In the genomic region with DNA sequence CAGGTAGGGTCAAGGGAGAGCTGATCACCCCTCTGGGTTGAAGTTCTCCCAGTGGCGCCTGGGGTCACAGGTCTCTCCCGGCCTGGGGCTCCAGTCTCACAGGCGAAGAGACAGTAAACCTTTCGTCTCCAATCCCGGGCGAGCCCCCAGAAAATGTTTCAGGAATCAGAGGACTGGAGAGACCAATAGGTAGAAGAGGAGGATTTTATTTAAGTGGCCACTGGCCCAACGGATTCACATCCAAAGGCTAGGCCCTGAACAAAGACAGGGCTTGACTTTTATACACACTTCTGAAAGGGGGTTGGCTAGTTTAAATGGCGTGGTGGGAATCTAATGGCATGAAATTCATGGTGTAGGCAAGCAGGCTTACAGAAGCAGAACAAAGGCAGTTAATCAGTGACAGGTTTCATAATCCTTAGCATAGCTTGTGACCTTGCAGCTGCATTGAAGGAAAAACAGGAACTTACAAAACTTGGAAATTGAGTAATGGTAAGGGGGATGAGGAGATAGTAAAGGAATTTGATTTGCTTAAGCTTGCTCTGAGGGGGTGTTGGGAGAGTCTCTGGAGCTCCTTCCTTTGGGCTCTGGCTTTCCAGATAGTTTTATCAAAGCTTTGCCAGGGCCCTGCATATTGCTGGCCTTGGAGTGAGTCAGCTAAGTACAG, we compare ENCODE assay signal across 1 cellular context.
TF ChIP-seq lines count a peak whose summit lies in the region.

No MANE protein-coding gene starts in this region.

TF ChIP-seq in HepG2, 621 proteins besides CTCF, POLR2A, EP300 and RAD21 (continued from another document and continues in another):
- TF ChIP-seq ZNF800 (CRISPR knock-in tag; IDR thresholded peaks at IDR 0.05) (peak; percentile 40; the same call in 1 of the 2 replicates), ZNF543 (CRISPR knock-in tag; IDR thresholded peaks at IDR 0.05) (no peak), HOMEZ (CRISPR knock-in tag; IDR thresholded peaks at IDR 0.05; ENCODE audit: low read depth) (peak; percentile 94), ZNF879 (CRISPR knock-in tag; IDR thresholded peaks at IDR 0.05) (no peak), JUN (CRISPR knock-in tag; IDR thresholded peaks at IDR 0.05) (peak; percentile 94), JDP2 (CRISPR knock-in tag; IDR thresholded peaks at IDR 0.05; ENCODE audit: borderline replicate concordance) (no peak; the same call in 1 of the 2 replicates), NONO (IDR thresholded peaks at IDR 0.05) (no peak), NONO (CRISPR knock-in tag; conservative IDR thresholded peaks at IDR 0.05) (0 out of 2 replicates have a peak, but pooled peaks have one; percentile 59), NFYB (CRISPR knock-in tag; IDR thresholded peaks at IDR 0.05) (peak; percentile 61), ZSCAN30 (CRISPR knock-in tag; IDR thresholded peaks at IDR 0.05) (no peak), KAT7 (CRISPR knock-in tag; IDR thresholded peaks at IDR 0.05; ENCODE audit: borderline replicate concordance) (no peak; the same call in 1 of the 2 replicates), ZNF335 (CRISPR knock-in tag; IDR thresholded peaks at IDR 0.05) (peak; percentile 32; the same call in 1 of the 2 replicates), YEATS2 (CRISPR knock-in tag; IDR thresholded peaks at IDR 0.05; ENCODE audit: borderline replicate concordance) (peak; percentile 33; the same call in 1 of the 2 replicates), ZNF230 (CRISPR knock-in tag; IDR thresholded peaks at IDR 0.05) (no peak), ZNF350 (CRISPR knock-in tag; IDR thresholded peaks at IDR 0.05; ENCODE audit: borderline replicate concordance, low read depth) (peak; percentile 46; the same call in 1 of the 2 replicates), NFKBIZ (CRISPR knock-in tag; IDR thresholded peaks at IDR 0.05) (peak; percentile 71; the same call in 1 of the 2 replicates), ZSCAN21 (CRISPR knock-in tag; IDR thresholded peaks at IDR 0.05; ENCODE audit: borderline replicate concordance) (no peak), ZNF720 (CRISPR knock-in tag; IDR thresholded peaks at IDR 0.05) (no peak), IRF2 (CRISPR knock-in tag; IDR thresholded peaks at IDR 0.05) (peak; percentile 94), ZNF850 (CRISPR knock-in tag; conservative IDR thresholded peaks at IDR 0.05) (no peak), KMT2A (CRISPR knock-in tag; IDR thresholded peaks at IDR 0.05) (peak; percentile 56; the same call in 1 of the 2 replicates), GABPB1 (CRISPR knock-in tag; IDR thresholded peaks at IDR 0.05) (peak; percentile 48; the same call in 1 of the 2 replicates), ZNF891 (CRISPR knock-in tag; IDR thresholded peaks at IDR 0.05) (no peak), ATF4 (CRISPR knock-in tag; IDR thresholded peaks at IDR 0.05) (peak in 1 of 2 experiments; percentile 88; a peak in 2 of 4 replicates), SUZ12 (IDR thresholded peaks at IDR 0.05; ENCODE audit: low read depth, low read length) (no peak), ZNF670 (CRISPR knock-in tag; IDR thresholded peaks at IDR 0.05; ENCODE audit: borderline replicate concordance) (no peak; the same call in 1 of the 2 replicates), AHDC1 (CRISPR knock-in tag; IDR thresholded peaks at IDR 0.05; ENCODE audit: borderline replicate concordance) (peak; percentile 65), HDAC2 (CRISPR knock-in tag; IDR thresholded peaks at IDR 0.05) (peak; percentile 90), ZNF772 (CRISPR knock-in tag; IDR thresholded peaks at IDR 0.05) (peak; percentile 54; the same call in 1 of the 2 replicates), ZBTB7B (CRISPR knock-in tag; IDR thresholded peaks at IDR 0.05) (peak; percentile 16; the same call in 1 of the 2 replicates), ZNF367 (CRISPR knock-in tag; IDR thresholded peaks at IDR 0.05; ENCODE audit: borderline replicate concordance) (no peak)
- TF ChIP-seq, protein P1, sequence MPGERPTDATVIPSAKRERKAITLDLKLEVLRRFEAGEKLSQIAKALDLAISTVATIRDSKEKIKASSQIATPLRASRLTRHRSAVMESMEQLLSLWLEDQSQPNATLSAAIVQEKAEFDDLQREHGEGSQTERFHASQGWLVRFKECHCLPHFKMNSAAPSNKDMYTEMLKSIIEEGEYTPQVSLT (CRISPR knock-in tag; IDR thresholded peaks at IDR 0.05; ENCODE audit: borderline replicate concordance, low read depth), result no peak; the same call in 1 of the 2 replicates
- TF ChIP-seq, protein P2, sequence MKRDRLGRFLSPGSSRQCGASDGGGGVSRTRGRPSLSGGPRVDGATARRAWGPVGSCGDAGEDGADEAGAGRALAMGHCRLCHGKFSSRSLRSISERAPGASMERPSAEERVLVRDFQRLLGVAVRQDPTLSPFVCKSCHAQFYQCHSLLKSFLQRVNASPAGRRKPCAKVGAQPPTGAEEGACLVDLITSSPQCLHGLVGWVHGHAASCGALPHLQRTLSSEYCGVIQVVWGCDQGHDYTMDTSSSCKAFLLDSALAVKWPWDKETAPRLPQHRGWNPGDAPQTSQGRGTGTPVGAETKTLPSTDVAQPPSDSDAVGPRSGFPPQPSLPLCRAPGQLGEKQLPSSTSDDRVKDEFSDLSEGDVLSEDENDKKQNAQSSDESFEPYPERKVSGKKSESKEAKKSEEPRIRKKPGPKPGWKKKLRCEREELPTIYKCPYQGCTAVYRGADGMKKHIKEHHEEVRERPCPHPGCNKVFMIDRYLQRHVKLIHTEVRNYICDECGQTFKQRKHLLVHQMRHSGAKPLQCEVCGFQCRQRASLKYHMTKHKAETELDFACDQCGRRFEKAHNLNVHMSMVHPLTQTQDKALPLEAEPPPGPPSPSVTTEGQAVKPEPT (CRISPR knock-in tag; IDR thresholded peaks at IDR 0.05; ENCODE audit: low read depth), result no peak
- TF ChIP-seq, protein P3, sequence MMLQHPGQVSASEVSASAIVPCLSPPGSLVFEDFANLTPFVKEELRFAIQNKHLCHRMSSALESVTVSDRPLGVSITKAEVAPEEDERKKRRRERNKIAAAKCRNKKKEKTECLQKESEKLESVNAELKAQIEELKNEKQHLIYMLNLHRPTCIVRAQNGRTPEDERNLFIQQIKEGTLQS (CRISPR knock-in tag; IDR thresholded peaks at IDR 0.05), result peak; percentile 80
- TF ChIP-seq, protein P4, sequence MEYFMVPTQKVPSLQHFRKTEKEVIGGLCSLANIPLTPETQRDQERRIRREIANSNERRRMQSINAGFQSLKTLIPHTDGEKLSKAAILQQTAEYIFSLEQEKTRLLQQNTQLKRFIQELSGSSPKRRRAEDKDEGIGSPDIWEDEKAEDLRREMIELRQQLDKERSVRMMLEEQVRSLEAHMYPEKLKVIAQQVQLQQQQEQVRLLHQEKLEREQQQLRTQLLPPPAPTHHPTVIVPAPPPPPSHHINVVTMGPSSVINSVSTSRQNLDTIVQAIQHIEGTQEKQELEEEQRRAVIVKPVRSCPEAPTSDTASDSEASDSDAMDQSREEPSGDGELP (IDR thresholded peaks at IDR 0.05; ENCODE audit: borderline replicate concordance, low read depth), result peak; percentile 35; the same call in 1 of the 2 replicates
